In genomic region chr3:141311170-141311495, GRCh38 we compare ENCODE assay signal across 8 cellular contexts. TPM values are rescaled to one million over a fixed set of nuclear protein-coding genes. Genes with fewer than 3 reads are reported as not detected.
DNase-seq lines count a peak whose midpoint lies in the region; FAIRE-seq and TF ChIP-seq lines count a peak whose summit lies in the region.

No MANE protein-coding gene starts in this region.

- intact Hi-C loops in lower leg skin (cut with DNase I; ENCODE audit: low total_unique reads), result no loop called here

- 4 to 12% methylated on average over 13 of the region's 13 CpGs for WGBS in lower leg skin, 2 donors
- WGBS in tibial nerve, 2 donors, result 10 to 12% methylated on average over 13 of the region's 13 CpGs

- peak overlapping the region; percentile 85 for H3K9ac ChIP-seq in astrocyte (ENCODE audit: low read length)

- no peaks in the 10 kb centered on the region for H3K9me3 ChIP-seq in astrocyte (ENCODE audit: insufficient read depth, low read depth, low read length)
- no peaks in the 10 kb centered on the region for H3K9me3 ChIP-seq in tibial nerve

- no peak for TF ChIP-seq POLR2A in lower leg skin (IDR thresholded peaks at IDR 0.05)
- TF ChIP-seq POLR2A in tibial nerve (IDR thresholded peaks at IDR 0.05), result no peak

- in situ Hi-C loops in G401 (cut with HindIII; ENCODE audit: low sequenced_read_pairs), result no loop called here

- no peaks in the 10 kb centered on the region for H3K79me2 ChIP-seq in astrocyte (ENCODE audit: insufficient read depth, low read length)

- H3K36me3 Mint-ChIP-seq in activated T-cell treated with anti-CD3 and anti-CD28 coated beads, Interleukin-2, amount 50 U/mL, for 24 hours (ENCODE audit: low read depth), result peaks cover 14% of the 10 kb centered on the region
- H3K36me3 Mint-ChIP-seq in astrocyte (ENCODE audit: low read depth, unreplicated experiment), result no peaks in the 10 kb centered on the region

- H3K4me2 ChIP-seq in astrocyte (ENCODE audit: low read length), result peak overlapping the region; percentile 94

- DNase-seq in activated T-cell treated with anti-CD3 and anti-CD28 coated beads, Interleukin-2, amount 50 U/mL, for 24 hours, result no peak
- no peak for DNase-seq in activated T-cell treated with anti-CD3 and anti-CD28 coated beads, Interleukin-2, amount 50 U/mL, for 48 hours
- no peak for DNase-seq in astrocyte (ENCODE audit: low read depth)
- DNase-seq in lower leg skin (ENCODE audit: low spot score in 2 of 2), result no peak
- DNase-seq in tibial nerve (ENCODE audit: low spot score in 2 of 2), result no peak
- DNase-seq in ecto neural progenitor cell (ENCODE audit: low spot score), result no peak
- DNase-seq in G401 (ENCODE audit: low spot score), result no peak
- no peak for DNase-seq in hepatic stellate cell (ENCODE audit: low spot score)

- no peaks in the 10 kb centered on the region for H3K27me3 ChIP-seq in astrocyte (ENCODE audit: insufficient read depth, low read length)
- H3K27me3 ChIP-seq in tibial nerve, result no peaks in the 10 kb centered on the region

- H3K36me3 ChIP-seq in astrocyte (ENCODE audit: insufficient read depth, low read length), result no peaks in the 10 kb centered on the region
- H3K36me3 ChIP-seq in tibial nerve, result no peaks in the 10 kb centered on the region

- peak overlapping the region; percentile 99 for H2AFZ ChIP-seq in astrocyte (ENCODE audit: low read depth, low read length)

- H3K4me1 ChIP-seq in astrocyte (ENCODE audit: insufficient read depth, low read length) (peaks cover 12% of the 10 kb centered on the region), tibial nerve (peaks cover 0 to 18% (median 6%) of the 10 kb centered on the region in 4 donors)

- H3K27ac ChIP-seq in astrocyte (ENCODE audit: low read depth, low read length) (peak overlapping the region; percentile 58), tibial nerve (peak overlapping the region; percentile 16 to 86 (median 82))

- no peak for TF ChIP-seq EP300 in tibial nerve (IDR thresholded peaks at IDR 0.05)

- no peaks in the 10 kb centered on the region for H3K27me3 Mint-ChIP-seq in activated T-cell treated with anti-CD3 and anti-CD28 coated beads, Interleukin-2, amount 50 U/mL, for 24 hours
- H3K27me3 Mint-ChIP-seq in astrocyte (ENCODE audit: low read depth, unreplicated experiment), result peaks cover 5% of the 10 kb centered on the region

- no peak for TF ChIP-seq CTCF in astrocyte (IDR thresholded peaks at IDR 0.05; ENCODE audit: insufficient read depth, low read depth, low read length)
- TF ChIP-seq CTCF in lower leg skin (IDR thresholded peaks at IDR 0.05), result no peak
- TF ChIP-seq CTCF in tibial nerve (IDR thresholded peaks at IDR 0.05), result no peak

- H4K20me1 ChIP-seq in astrocyte (ENCODE audit: insufficient read depth, low read length), result no peaks in the 10 kb centered on the region

- no peaks in the 10 kb centered on the region for H3K9me3 Mint-ChIP-seq in activated T-cell treated with anti-CD3 and anti-CD28 coated beads, Interleukin-2, amount 50 U/mL, for 24 hours
- H3K9me3 Mint-ChIP-seq in astrocyte (ENCODE audit: unreplicated experiment), result peaks cover 2% of the 10 kb centered on the region

- H3K4me1 Mint-ChIP-seq in activated T-cell treated with anti-CD3 and anti-CD28 coated beads, Interleukin-2, amount 50 U/mL, for 24 hours (ENCODE audit: low read depth), result peaks cover 61% of the 10 kb centered on the region
- peaks cover 13% of the 10 kb centered on the region for H3K4me1 Mint-ChIP-seq in astrocyte (ENCODE audit: low read depth, unreplicated experiment)

- no peak for FAIRE-seq in astrocyte (lab: Jason Lieb, UNC)

- H3K4me3 ChIP-seq in astrocyte (ENCODE audit: insufficient read depth, low read depth, low read length) (peak overlapping the region; percentile 88), lower leg skin (ENCODE audit: low read depth, poor library complexity, severe bottlenecking) (peak overlapping the region; percentile 46), tibial nerve (peak overlapping the region; percentile 50 to 76 (median 67))

- H3K27ac Mint-ChIP-seq in activated T-cell treated with anti-CD3 and anti-CD28 coated beads, Interleukin-2, amount 50 U/mL, for 24 hours, result peak overlapping the region; percentile 100
- H3K27ac Mint-ChIP-seq in astrocyte (ENCODE audit: unreplicated experiment), result peak overlapping the region; percentile 28

- H3K4me3 Mint-ChIP-seq in activated T-cell treated with anti-CD3 and anti-CD28 coated beads, Interleukin-2, amount 50 U/mL, for 24 hours, result peak overlapping the region; percentile 100
- H3K4me3 Mint-ChIP-seq in astrocyte (ENCODE audit: unreplicated experiment), result peak overlapping the region; percentile 92

RNA-seq across cellular contexts. Expression of gene ZBTB38, which starts 57.2 kb away (rescaled TPM):
- total RNA-seq in astrocyte (57.6 and 60.7 TPM in 2 replicates), lower leg skin (100 to 1,000 TPM in 1 of 4 donors, 10 to 100 TPM in 3; 46.8 to 104 (median 72.6) TPM), tibial nerve (100 to 1,000 TPM; 121 to 171 (median 150) TPM)
- 7.4 and 33.8 TPM in 2 replicates for total RNA-seq in G401 (2014; rRNA removed; shearing (Covaris generic))
